ENCODE assay signal across 8 cellular contexts in the genomic region with DNA sequence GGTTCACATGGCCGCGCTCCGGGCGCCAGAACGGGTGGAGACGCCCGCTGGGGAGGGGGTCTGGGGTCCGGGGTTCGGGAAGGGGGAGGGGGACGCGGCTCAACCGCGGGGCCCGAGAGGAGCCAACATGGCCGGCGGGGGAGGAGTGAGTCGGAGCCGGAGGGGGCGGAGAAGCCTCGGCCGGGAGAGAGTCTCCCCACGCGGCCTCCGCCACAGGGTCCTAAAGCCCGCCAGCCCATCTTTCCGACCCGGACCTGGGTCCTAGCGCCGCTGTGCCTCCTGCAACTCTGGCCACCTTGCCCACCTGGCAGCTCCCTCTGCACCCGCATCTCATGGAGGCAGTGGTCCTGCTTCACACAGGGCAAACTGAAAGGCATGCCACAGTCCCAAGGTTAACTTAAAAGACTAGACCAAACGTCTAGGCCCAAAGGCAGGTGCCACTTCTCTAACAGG. TPM values are rescaled to one million over a fixed set of nuclear protein-coding genes. Genes with fewer than 3 reads are reported as not detected.
DNase-seq lines count a peak whose midpoint lies in the region; ATAC-seq and TF ChIP-seq lines count a peak whose summit lies in the region.

Gene BAZ2A (minus strand): TSS at position 147 of the 453 bp plus-strand sequence. CDS start 12,796 bp downstream, outside the sequence.

- peak within 1 kb of the TSS; percentile 51 for H2AFZ ChIP-seq in KMS-11 (ENCODE audit: low read depth)

- no peaks in the 10 kb centered on the region for H3K9me3 ChIP-seq in mucosa of stomach (ENCODE audit: control insufficient read depth, low read length)

- H4K20me1 ChIP-seq in KMS-11 (ENCODE audit: insufficient read depth): no peaks in the 10 kb centered on the region; the same call in 1 of the 2 replicates

- H3K27ac ChIP-seq in KMS-11: peak within 1 kb of the TSS; percentile 64

- peaks cover 96% of the 10 kb centered on the region for H3K79me2 ChIP-seq in KMS-11 (ENCODE audit: insufficient read depth, low read depth)

- DNase-seq in DMS153 treated with DMSO at 0.1 percent for 48 hours (lab: John Stamatoyannopoulos, UW; ENCODE audit: unreplicated experiment): peak; percentile 63
- DNase-seq in RKO (ENCODE audit: low spot score): peak; percentile 87
- DNase-seq in activated T-cell treated with anti-CD3 and anti-CD28 coated beads, Interleukin-2, amount 50 U/mL, for 48 hours: peak; percentile 87 to 91
- peak; percentile 91 for DNase-seq in stimulated activated CD8-positive, alpha-beta memory T cell treated with anti-CD3 and anti-CD28 coated beads, Interleukin-4, amount 100 ng/mL, for 48 hours

- peak; percentile 60 for ATAC-seq in GM21723 (IDR thresholded peaks at IDR 0.05; ENCODE audit: unreplicated experiment)
- ATAC-seq in esophagus mucosa: peak; percentile 64

- H3K4me2 ChIP-seq in KMS-11: peak within 1 kb of the TSS; percentile 92

- H3K36me3 ChIP-seq in KMS-11 (ENCODE audit: insufficient read depth) (peaks cover 3% of the 10 kb centered on the region; the same call in 1 of the 2 replicates), mucosa of stomach (ENCODE audit: control insufficient read depth, insufficient read depth, low read length) (peaks cover 3% of the 10 kb centered on the region)

- H3K27me3 ChIP-seq in KMS-11 (ENCODE audit: insufficient read depth, low read depth) (no peaks in the 10 kb centered on the region), mucosa of stomach (ENCODE audit: control insufficient read depth, insufficient read depth, low read length) (no peaks in the 10 kb centered on the region)

- no peak for TF ChIP-seq CTCF in KMS-11 (conservative IDR thresholded peaks at IDR 0.05; ENCODE audit: low read depth, low read length)

- H3K4me1 ChIP-seq in KMS-11 (ENCODE audit: low read depth, poor library complexity, severe bottlenecking) (peaks cover 70% of the 10 kb centered on the region), mucosa of stomach (ENCODE audit: control insufficient read depth, insufficient read depth, low read length) (peaks cover 31% of the 10 kb centered on the region)

- peak within 1 kb of the TSS; percentile 82 for H3K9ac ChIP-seq in KMS-11
- peak within 1 kb of the TSS; percentile 97 for H3K9ac ChIP-seq in mucosa of stomach (ENCODE audit: low read length)

- H3K4me3 ChIP-seq in KMS-11 (IDR thresholded peaks at IDR 0.05; ENCODE audit: insufficient read depth, low read depth, low read length) (peak within 1 kb of the TSS; percentile 89), mucosa of stomach (ENCODE audit: low read length) (peak within 1 kb of the TSS; percentile 88)

RNA-seq across cellular contexts. Expression of gene BAZ2A, which starts in this region (rescaled TPM):
- total RNA-seq in esophagus mucosa: 49.9 TPM

Comparison
In these comparisons a context has a peak if more than half of its experiments do, and no peak if none do; other contexts are left out.
1. Peak in every context shown above with its lines: DNase-seq, ATAC-seq, H3K4me3 ChIP-seq and H3K27ac ChIP-seq.